ENCODE assay signal across 1 cellular context in genomic region chr21:45299026-45299863, GRCh38.
TF ChIP-seq lines count a peak whose summit lies in the region.

No MANE protein-coding gene starts in this region.

TF ChIP-seq in SK-N-SH, 30 proteins besides CTCF, POLR2A, EP300 and RAD21:
- TF ChIP-seq MAX (IDR thresholded peaks at IDR 0.05; ENCODE audit: low read depth) (no peak), ELF1 (IDR thresholded peaks at IDR 0.05) (no peak), RCOR1 (IDR thresholded peaks at IDR 0.05; ENCODE audit: low read length) (no peak), FOXM1 (IDR thresholded peaks at IDR 0.05; ENCODE audit: low read depth) (no peak), GATA2 (CRISPR knock-in tag; IDR thresholded peaks at IDR 0.05) (no peak), EZH2phosphoT487 (IDR thresholded peaks at IDR 0.05; ENCODE audit: borderline replicate concordance, low read depth) (no peak), SIN3A (IDR thresholded peaks at IDR 0.05; ENCODE audit: borderline replicate concordance, low read depth, low read length) (no peak)
